ENCODE assay signal across 7 cellular contexts in the genomic region with DNA sequence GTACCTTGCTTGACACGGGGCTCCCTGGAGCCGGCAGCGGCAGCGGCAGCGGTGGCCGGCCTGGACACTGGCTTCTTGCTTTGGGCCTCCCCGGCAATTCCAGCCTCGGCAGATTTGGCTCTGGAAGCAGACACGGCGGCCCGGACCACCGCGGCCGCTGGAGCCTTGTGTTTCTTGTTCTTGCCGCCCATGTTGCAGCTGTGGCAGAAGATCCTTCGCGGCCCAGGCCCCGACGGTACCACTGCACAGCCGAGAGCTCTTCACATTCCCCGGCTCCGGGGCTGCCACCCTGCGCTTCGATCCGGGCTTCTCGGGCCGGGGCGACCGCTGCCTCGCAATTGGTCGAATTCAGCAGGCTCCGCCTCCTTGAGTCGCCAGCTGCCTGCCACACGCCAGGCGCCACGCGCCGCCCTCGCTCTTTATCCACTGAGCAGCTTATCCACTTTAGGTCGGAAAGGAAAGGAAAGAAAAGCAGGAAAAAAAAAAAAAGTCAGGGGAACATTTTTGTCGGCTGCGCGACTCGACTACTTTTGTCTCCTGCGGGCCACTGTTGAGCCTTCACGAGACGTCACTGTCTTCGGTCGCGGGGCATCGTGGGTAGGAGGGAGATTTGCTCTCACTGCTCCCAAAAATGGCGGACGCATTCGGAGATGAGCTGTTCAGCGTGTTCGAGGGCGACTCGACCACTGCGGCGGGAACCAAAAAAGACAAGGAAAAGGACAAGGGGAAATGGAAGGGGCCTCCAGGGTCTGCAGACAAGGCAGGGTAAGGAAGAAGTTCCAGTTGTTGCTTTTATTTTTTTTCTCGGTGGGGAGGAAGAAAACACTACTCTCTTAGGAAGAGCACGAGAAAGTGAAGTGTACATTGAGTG.
DNase-seq lines count a peak whose midpoint lies in the region; ATAC-seq and TF ChIP-seq lines count a peak whose summit lies in the region.

A gene with protein sequence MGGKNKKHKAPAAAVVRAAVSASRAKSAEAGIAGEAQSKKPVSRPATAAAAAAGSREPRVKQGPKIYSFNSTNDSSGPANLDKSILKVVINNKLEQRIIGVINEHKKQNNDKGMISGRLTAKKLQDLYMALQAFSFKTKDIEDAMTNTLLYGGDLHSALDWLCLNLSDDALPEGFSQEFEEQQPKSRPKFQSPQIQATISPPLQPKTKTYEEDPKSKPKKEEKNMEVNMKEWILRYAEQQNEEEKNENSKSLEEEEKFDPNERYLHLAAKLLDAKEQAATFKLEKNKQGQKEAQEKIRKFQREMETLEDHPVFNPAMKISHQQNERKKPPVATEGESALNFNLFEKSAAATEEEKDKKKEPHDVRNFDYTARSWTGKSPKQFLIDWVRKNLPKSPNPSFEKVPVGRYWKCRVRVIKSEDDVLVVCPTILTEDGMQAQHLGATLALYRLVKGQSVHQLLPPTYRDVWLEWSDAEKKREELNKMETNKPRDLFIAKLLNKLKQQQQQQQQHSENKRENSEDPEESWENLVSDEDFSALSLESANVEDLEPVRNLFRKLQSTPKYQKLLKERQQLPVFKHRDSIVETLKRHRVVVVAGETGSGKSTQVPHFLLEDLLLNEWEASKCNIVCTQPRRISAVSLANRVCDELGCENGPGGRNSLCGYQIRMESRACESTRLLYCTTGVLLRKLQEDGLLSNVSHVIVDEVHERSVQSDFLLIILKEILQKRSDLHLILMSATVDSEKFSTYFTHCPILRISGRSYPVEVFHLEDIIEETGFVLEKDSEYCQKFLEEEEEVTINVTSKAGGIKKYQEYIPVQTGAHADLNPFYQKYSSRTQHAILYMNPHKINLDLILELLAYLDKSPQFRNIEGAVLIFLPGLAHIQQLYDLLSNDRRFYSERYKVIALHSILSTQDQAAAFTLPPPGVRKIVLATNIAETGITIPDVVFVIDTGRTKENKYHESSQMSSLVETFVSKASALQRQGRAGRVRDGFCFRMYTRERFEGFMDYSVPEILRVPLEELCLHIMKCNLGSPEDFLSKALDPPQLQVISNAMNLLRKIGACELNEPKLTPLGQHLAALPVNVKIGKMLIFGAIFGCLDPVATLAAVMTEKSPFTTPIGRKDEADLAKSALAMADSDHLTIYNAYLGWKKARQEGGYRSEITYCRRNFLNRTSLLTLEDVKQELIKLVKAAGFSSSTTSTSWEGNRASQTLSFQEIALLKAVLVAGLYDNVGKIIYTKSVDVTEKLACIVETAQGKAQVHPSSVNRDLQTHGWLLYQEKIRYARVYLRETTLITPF (N-terminal part only) (minus strand): TSS at position 312 of the 871 bp plus-strand sequence. CDS start 121 bp downstream, at position 191.
A gene (plus strand): TSS at position 607 of the 871 bp plus-strand sequence. CDS start 25 bp downstream, at position 632.

- DNase-seq in NCI-H2081 (lab: John Stamatoyannopoulos, UW) (peak; percentile 87 to 92), T1000 (lab: John Stamatoyannopoulos, UW) (peak; percentile 87), astrocyte of the spinal cord (ENCODE audit: low read depth, low spot score) (peak; percentile 95), hypothalamus (lab: John Stamatoyannopoulos, UW) (peak; percentile 60 to 99 (median 91)), retinal pigment epithelial cell (ENCODE audit: low read depth) (peak; percentile 83)

- peak within 1 kb of the TSS; percentile 71 for H3K4me3 ChIP-seq in astrocyte of the spinal cord (ENCODE audit: low read depth, low read length)
- peak within 1 kb of the TSS; percentile 86 for H3K4me3 ChIP-seq in retinal pigment epithelial cell (ENCODE audit: low read length)

- in situ Hi-C loops in astrocyte of the spinal cord (cut with HindIII; ENCODE audit: low sequenced_read_pairs), result no loop called here

- TF ChIP-seq CTCF in astrocyte of the spinal cord (IDR thresholded peaks at IDR 0.05; ENCODE audit: low read depth, low read length) (no peak), retinal pigment epithelial cell (conservative IDR thresholded peaks at IDR 0.05; ENCODE audit: low read depth, low read length) (no peak)

- ATAC-seq in GM18517 (IDR thresholded peaks at IDR 0.05; ENCODE audit: unreplicated experiment) (peak; percentile 84), HG03039 (IDR thresholded peaks at IDR 0.05; ENCODE audit: unreplicated experiment) (peak; percentile 86)

Comparison
In these comparisons a context has a peak if more than half of its experiments do, and no peak if none do; other contexts are left out.
1. Peak in every context shown above with its lines: DNase-seq, ATAC-seq and H3K4me3 ChIP-seq.